ENCODE assay signal across 8 cellular contexts in genomic region chr1:159780583-159781582, GRCh38.
A peak's percentile ranks its signal among the peaks of the same experiment; 100 is the strongest.
DNase-seq lines count a peak whose midpoint lies in the region; ATAC-seq and TF ChIP-seq lines count a peak whose summit lies in the region.

TSS of gene DUSP23 (plus strand) at chr1:159780962. CDS start at chr1:159781101, 139 bp downstream.

- peak; percentile 96 for TF ChIP-seq CTCF in AG04449 (IDR thresholded peaks at IDR 0.05; ENCODE audit: insufficient read depth, low read length, missing control alignments)

- POLR2A ChIA-PET in AG04449 (lab: Yijun Ruan, JAX), result interaction anchor here (1.0 kb wide), 1 partner anchor 372 kb away, joined by 4 read pairs; no protein-coding TSS in a partner anchor

- ATAC-seq in GM18873 (IDR thresholded peaks at IDR 0.05; ENCODE audit: low FRiP score, unreplicated experiment) (peak; percentile 95), HG03139 (IDR thresholded peaks at IDR 0.05; ENCODE audit: unreplicated experiment) (peak; percentile 99)
- peak; percentile 98 for ATAC-seq in activated CD4-positive, CD25-positive, alpha-beta regulatory T cell treated with anti-CD3 and anti-CD28 coated beads, Interleukin-2, amount 50 U/mL, for 24 hours

- DNase-seq in AG04449 (ENCODE audit: low read depth, low spot score) (peak; percentile 92), NCI-H226 (peak; percentile 93), cerebellar cortex (ENCODE audit: low spot score) (peak; percentile 99), iris pigment epithelial cell (ENCODE audit: low read depth) (peak; percentile 99)
- DNase-seq in stimulated activated CD4-positive, alpha-beta T cell treated with anti-CD3 and anti-CD28 coated beads, Interleukin-12 subunit alpha, Interleukin-12 subunit beta, amount 100 ng/mL, for 4 hours, result peak; percentile 93

- H3K4me3 ChIP-seq in AG04449 (ENCODE audit: low read depth, low read length), result peak within 1 kb of the TSS; percentile 85

- CTCF ChIA-PET in AG04449 (lab: Yijun Ruan, JAX), result interaction anchor here (0.6 to 10.7 kb wide), 22 partner anchors 8 to 648 kb away, joined by 3 to 201 read pairs (median 4); partner anchors contain the start of gene FCRL6

Comparison
In these comparisons a context has a peak if more than half of its experiments do, and no peak if none do; other contexts are left out.
1. Peak in every context shown above with its lines: DNase-seq, ATAC-seq and H3K4me3 ChIP-seq.